9 cellular contexts compared by ENCODE assay signal in genomic region chr13:98143157-98143553, GRCh38. TPM values are rescaled to one million over a fixed set of nuclear protein-coding genes. Genes with fewer than 3 reads are reported as not detected.
DNase-seq lines count a peak whose midpoint lies in the region; ATAC-seq and TF ChIP-seq lines count a peak whose summit lies in the region.
"Had no signal": no experiment of that assay in that cellular context is flagged by ENCODE, and none has a peak within 500 bp of the region (broad histone marks: within the 10 kb centered on the region; RNA-seq: fewer than 3 reads in every experiment).

No MANE protein-coding gene starts in this region.

- no peaks in the 10 kb centered on the region for H3K36me3 Mint-ChIP-seq in endothelial cell (ENCODE audit: low read depth, unreplicated experiment)
- H3K36me3 Mint-ChIP-seq: mesothelial cell of epicardium had no signal

- peak overlapping the region; percentile 95 for H3K4me2 ChIP-seq in osteoblast (ENCODE audit: insufficient read depth, low read length)

- peak overlapping the region; percentile 88 for H3K4me3 ChIP-seq in osteoblast (ENCODE audit: insufficient read depth, low read length)

- peaks cover 41% of the 10 kb centered on the region for H3K79me2 ChIP-seq in osteoblast (ENCODE audit: insufficient read depth, low read length)

- no peak overlapping the region for H3K4me3 Mint-ChIP-seq in endothelial cell (ENCODE audit: unreplicated experiment)

- H3K27me3 Mint-ChIP-seq in endothelial cell (ENCODE audit: unreplicated experiment), result peaks cover 17% of the 10 kb centered on the region

- peaks cover 33% of the 10 kb centered on the region for H3K4me1 ChIP-seq in osteoblast (ENCODE audit: insufficient read depth, low read length)

- no peaks in the 10 kb centered on the region for H3K36me3 ChIP-seq in osteoblast (ENCODE audit: insufficient read depth, low read length)

- H3K27me3 ChIP-seq in osteoblast (ENCODE audit: insufficient read depth, low read length), result no peaks in the 10 kb centered on the region

- H3K27ac Mint-ChIP-seq in endothelial cell (ENCODE audit: unreplicated experiment), result no peak overlapping the region

- no peaks in the 10 kb centered on the region for H3K9me3 ChIP-seq in osteoblast (ENCODE audit: low read depth, low read length)

- H3K4me1 Mint-ChIP-seq in endothelial cell (ENCODE audit: unreplicated experiment), result peaks cover 24% of the 10 kb centered on the region

- no peaks in the 10 kb centered on the region for H3K9me3 Mint-ChIP-seq in endothelial cell (ENCODE audit: unreplicated experiment)
- H3K9me3 Mint-ChIP-seq: mesothelial cell of epicardium had no signal

- H3K27ac ChIP-seq in osteoblast (ENCODE audit: low read depth, low read length), result peak overlapping the region; percentile 93

- H2AFZ ChIP-seq in osteoblast (ENCODE audit: low read length), result no peak overlapping the region

- peak; percentile 37 for ATAC-seq in GM19328 (IDR thresholded peaks at IDR 0.05; ENCODE audit: unreplicated experiment)
- ATAC-seq in HG03039 (IDR thresholded peaks at IDR 0.05; ENCODE audit: unreplicated experiment), result peak; percentile 21
- no peak for ATAC-seq in GM21825 (IDR thresholded peaks at IDR 0.05; ENCODE audit: unreplicated experiment)

- peaks cover 23% of the 10 kb centered on the region for H4K20me1 ChIP-seq in osteoblast (ENCODE audit: insufficient read depth, low read length)

- peak; percentile 50 for DNase-seq in endothelial cell (ENCODE audit: low spot score)
- DNase-seq in osteoblast (ENCODE audit: insufficient read length, low spot score, missing footprints), result no peak
- no peak for DNase-seq in COR-L47 (lab: John Stamatoyannopoulos, UW)
- DNase-seq in SHP77 (lab: John Stamatoyannopoulos, UW), result no peak
- no peak for DNase-seq in NCI-H2107 treated with DMSO at 0.1 percent for 48 hours (lab: John Stamatoyannopoulos, UW; ENCODE audit: unreplicated experiment)

- TF ChIP-seq CTCF in endothelial cell (IDR thresholded peaks at IDR 0.05; ENCODE audit: unreplicated experiment) (no peak), osteoblast (IDR thresholded peaks at IDR 0.05; ENCODE audit: extremely low read depth, low read depth, low read length) (no peak)

RNA-seq across cellular contexts. Expression of gene FARP1, which starts 0.3 kb away (rescaled TPM):
- total RNA-seq in endothelial cell (ENCODE audit: unreplicated experiment), result 167 TPM
- total RNA-seq in osteoblast, result 30.6 and 36.2 TPM in 2 replicates

RNA-seq across cellular contexts. Expression of gene RNF113B, which starts 33.9 kb away (rescaled TPM):
- not detected for total RNA-seq in endothelial cell (ENCODE audit: unreplicated experiment)
- not detected in 2 replicates for total RNA-seq in osteoblast
- total RNA-seq: mesothelial cell of epicardium had no signal
